Comparison of ENCODE assay signal across 28 cellular contexts in the genomic region with DNA sequence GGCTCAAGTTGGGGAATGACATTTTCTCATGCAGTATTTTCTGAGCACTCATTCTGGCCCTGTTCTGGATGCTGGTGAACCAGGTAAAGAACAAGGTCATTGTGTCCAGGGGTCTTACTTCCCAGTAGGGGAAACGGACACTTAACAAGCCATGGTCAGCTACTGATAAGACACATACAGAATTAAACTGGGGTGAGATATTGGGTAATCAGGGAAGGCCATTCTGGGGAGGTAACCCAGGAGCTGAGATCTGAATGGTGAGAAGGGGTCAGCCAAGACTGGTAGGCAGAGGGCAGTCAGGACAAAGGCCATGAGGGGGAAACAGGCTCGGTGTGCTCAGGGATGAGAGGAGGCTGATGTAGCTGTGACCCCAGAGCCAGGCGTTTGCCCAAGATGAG. TPM values are rescaled to one million over a fixed set of nuclear protein-coding genes. Genes with fewer than 3 reads are reported as not detected.
DNase-seq lines count a peak whose midpoint lies in the region; ATAC-seq and TF ChIP-seq lines count a peak whose summit lies in the region.
"Had no signal": no experiment of that assay in that cellular context is flagged by ENCODE, and none has a peak within 500 bp of the region (broad histone marks: within the 10 kb centered on the region; RNA-seq: fewer than 3 reads in every experiment).

No MANE protein-coding gene starts in this region.

- CTCF ChIA-PET in CD8-positive, alpha-beta T cell (lab: Charles Lee) = interaction anchor here (0.5 to 1.8 kb wide), 4 partner anchors 25 to 75 kb away, joined by 3 to 4 read pairs (median 3); no protein-coding TSS in a partner anchor
- CTCF ChIA-PET in activated CD8-positive, alpha-beta T cell treated with anti-CD3 and anti-CD28 coated beads for 36 hours (lab: Charles Lee) = interaction anchor here (0.6 to 1.4 kb wide), 3 partner anchors 22 to 234 kb away, joined by 3 read pairs; no protein-coding TSS in a partner anchor
- CTCF ChIA-PET in OCI-LY7 (lab: Charles Lee; ENCODE audit: unreplicated experiment) = no interaction called here

- H3K79me2 ChIP-seq in OCI-LY7 (ENCODE audit: insufficient read depth, low read depth, low read length) = no peaks in the 10 kb centered on the region

- H3K9me3 Mint-ChIP-seq in CD8-positive, alpha-beta T cell = no peaks in the 10 kb centered on the region
- no peaks in the 10 kb centered on the region for H3K9me3 Mint-ChIP-seq in activated CD8-positive, alpha-beta T cell treated with anti-CD3 and anti-CD28 coated beads for 36 hours
- H3K9me3 Mint-ChIP-seq: activated naive CD4-positive, alpha-beta T cell treated with anti-CD3 and anti-CD28 coated beads, Interleukin-2, amount 10 ng/mL, durations not matched to agents 7 days and 5 days; central memory CD8-positive, alpha-beta T cell; mesothelial cell of epicardium; naive thymus-derived CD4-positive, alpha-beta T cell; T-helper 1 cell treated with Interleukin-12 subunit alpha and Interleukin-12 subunit beta and Interleukin-4 antibody, amounts not matched to agents 30 μg/mL and 1 μg/mL, for 36 hours had no signal

- no peaks in the 10 kb centered on the region for H3K9me2 ChIP-seq in OCI-LY7 (ENCODE audit: insufficient read depth, low read length)
- H3K9me2 ChIP-seq: SK-N-SH had no signal

- H3K36me3 Mint-ChIP-seq in CD8-positive, alpha-beta T cell = peaks cover 50% of the 10 kb centered on the region
- peaks cover 39% of the 10 kb centered on the region for H3K36me3 Mint-ChIP-seq in activated CD8-positive, alpha-beta T cell treated with anti-CD3 and anti-CD28 coated beads for 36 hours (ENCODE audit: low read depth)

- peaks cover 3% of the 10 kb centered on the region for H3K4me1 Mint-ChIP-seq in CD8-positive, alpha-beta T cell (ENCODE audit: low read depth)
- H3K4me1 Mint-ChIP-seq in activated CD8-positive, alpha-beta T cell treated with anti-CD3 and anti-CD28 coated beads for 36 hours (ENCODE audit: low read depth) = peaks cover 53% of the 10 kb centered on the region
- H3K4me1 Mint-ChIP-seq: mesothelial cell of epicardium had no signal

- BruUV-seq in OCI-LY7 (replicated peaks; lab: Mats Ljungman, UMichigan) = no TSS peak

- ATAC-seq in CD8-positive, alpha-beta T cell = no peak
- no peak for ATAC-seq in activated CD8-positive, alpha-beta T cell treated with anti-CD3 and anti-CD28 coated beads for 36 hours
- ATAC-seq: activated CD4-positive, alpha-beta T cell treated with anti-CD3 and anti-CD28 coated beads for 36 hours; gastroesophageal sphincter; naive thymus-derived CD4-positive, alpha-beta T cell had no signal

- no peaks in the 10 kb centered on the region for H4K20me1 ChIP-seq in OCI-LY7 (ENCODE audit: insufficient read depth, low read length)

- intact Hi-C loops in CD8-positive, alpha-beta T cell (cut with DNase I, micrococcal nuclease) = no loop called here
- intact Hi-C loops in activated CD8-positive, alpha-beta T cell treated with anti-CD3 and anti-CD28 coated beads for 36 hours (cut with micrococcal nuclease) = no loop called here
- intact Hi-C loops in dorsolateral prefrontal cortex (cut with DNase I) = no loop called here
- intact Hi-C loops in OCI-LY7 (cut with micrococcal nuclease; ENCODE audit: unreplicated experiment) = no loop called here

- no peak overlapping the region for H3K27ac ChIP-seq in CD8-positive, alpha-beta T cell (ENCODE audit: low read depth, low read length)
- H3K27ac ChIP-seq in dorsolateral prefrontal cortex = peak overlapping the region in 48 of 59 donors; percentile 2 to 82 (median 54)
- peak overlapping the region; percentile 19 for H3K27ac ChIP-seq in neutrophil
- H3K27ac ChIP-seq in OCI-LY7 (ENCODE audit: low read depth, low read length, poor library complexity, severe bottlenecking) = no peak overlapping the region
- H3K27ac ChIP-seq: C4-2B, gastroesophageal sphincter, HL-60, pancreas, right atrium auricular region, vagina had no signal

- POLR2A ChIA-PET in CD8-positive, alpha-beta T cell (lab: Charles Lee) = no interaction called here
- POLR2A ChIA-PET in activated CD8-positive, alpha-beta T cell treated with anti-CD3 and anti-CD28 coated beads for 36 hours (lab: Charles Lee) = interaction anchor here (0.6 to 1.2 kb wide), 3 partner anchors 10 to 75 kb away, joined by 3 read pairs; no protein-coding TSS in a partner anchor
- POLR2A ChIA-PET in OCI-LY7 (lab: Charles Lee) = no interaction called here

- H3K4me1 ChIP-seq in CD8-positive, alpha-beta T cell (ENCODE audit: insufficient read depth, low read length) = no peaks in the 10 kb centered on the region
- H3K4me1 ChIP-seq in neutrophil (ENCODE audit: control insufficient read depth in 1 of 2, insufficient read depth in 1 of 2, low read depth in 1 of 2, low read length in 1 of 2) (no peaks in the 10 kb centered on the region), OCI-LY7 (ENCODE audit: insufficient read depth, low read length, poor library complexity, severe bottlenecking) (peaks cover 7% of the 10 kb centered on the region)
- H3K4me1 ChIP-seq: pancreas, vagina had no signal

- H3K27ac Mint-ChIP-seq in CD8-positive, alpha-beta T cell = peak overlapping the region; percentile 41
- H3K27ac Mint-ChIP-seq in activated CD8-positive, alpha-beta T cell treated with anti-CD3 and anti-CD28 coated beads for 36 hours = peak overlapping the region; percentile 73
- H3K27ac Mint-ChIP-seq: mesothelial cell of epicardium had no signal

- H3K27me3 Mint-ChIP-seq in CD8-positive, alpha-beta T cell (ENCODE audit: low read depth) = no peaks in the 10 kb centered on the region
- no peaks in the 10 kb centered on the region for H3K27me3 Mint-ChIP-seq in activated CD8-positive, alpha-beta T cell treated with anti-CD3 and anti-CD28 coated beads for 36 hours
- H3K27me3 Mint-ChIP-seq: activated CD4-positive, alpha-beta T cell treated with anti-CD3 and anti-CD28 coated beads for 36 hours; activated naive CD4-positive, alpha-beta T cell treated with anti-CD3 and anti-CD28 coated beads, Interleukin-2, amount 10 ng/mL, durations not matched to agents 7 days and 5 days; central memory CD8-positive, alpha-beta T cell; naive thymus-derived CD4-positive, alpha-beta T cell had no signal

- no peak for TF ChIP-seq CTCF in CD8-positive, alpha-beta T cell (IDR thresholded peaks at IDR 0.05)
- TF ChIP-seq CTCF in activated CD8-positive, alpha-beta T cell treated with anti-CD3 and anti-CD28 coated beads for 36 hours (IDR thresholded peaks at IDR 0.05) = no peak
- TF ChIP-seq CTCF in dorsolateral prefrontal cortex (IDR thresholded peaks at IDR 0.05 in 54 of 56, conservative IDR thresholded peaks at IDR 0.05 in 2 of 56; ENCODE audit: low read depth in 1 of 56, partially characterized antibody in 56 of 56) = no peak
- no peak for TF ChIP-seq CTCF in neutrophil (IDR thresholded peaks at IDR 0.05)
- TF ChIP-seq CTCF in OCI-LY7 (conservative IDR thresholded peaks at IDR 0.05; ENCODE audit: low read length) = no peak

- no peaks in the 10 kb centered on the region for H3K9me3 ChIP-seq in CD8-positive, alpha-beta T cell (ENCODE audit: low read length)
- no peaks in the 10 kb centered on the region for H3K9me3 ChIP-seq in neutrophil
- H3K9me3 ChIP-seq in OCI-LY7 (ENCODE audit: low read length) = no peaks in the 10 kb centered on the region
- H3K9me3 ChIP-seq: gastroesophageal sphincter, pancreas, right atrium auricular region, SK-N-SH, vagina had no signal

- H3K4me3 Mint-ChIP-seq in CD8-positive, alpha-beta T cell = no peak overlapping the region
- no peak overlapping the region for H3K4me3 Mint-ChIP-seq in activated CD8-positive, alpha-beta T cell treated with anti-CD3 and anti-CD28 coated beads for 36 hours
- H3K4me3 Mint-ChIP-seq: activated CD4-positive, alpha-beta T cell treated with anti-CD3 and anti-CD28 coated beads for 36 hours; activated naive CD4-positive, alpha-beta T cell treated with anti-CD3 and anti-CD28 coated beads, Interleukin-2, amount 10 ng/mL, durations not matched to agents 7 days and 5 days; central memory CD8-positive, alpha-beta T cell; mesothelial cell of epicardium; naive thymus-derived CD4-positive, alpha-beta T cell; T-helper 1 cell treated with Interleukin-12 subunit alpha and Interleukin-12 subunit beta and Interleukin-4 antibody, amounts not matched to agents 30 μg/mL and 1 μg/mL, for 36 hours had no signal

- H3K4me3 ChIP-seq in CD8-positive, alpha-beta T cell (ENCODE audit: low read depth, low read length) = no peak overlapping the region
- no peak overlapping the region for H3K4me3 ChIP-seq in dorsolateral prefrontal cortex
- no peak overlapping the region for H3K4me3 ChIP-seq in neutrophil (ENCODE audit: low read depth in 1 of 2, low read length in 1 of 2)
- H3K4me3 ChIP-seq in OCI-LY7 (ENCODE audit: low read depth, low read length, poor library complexity, severe bottlenecking) = no peak overlapping the region
- H3K4me3 ChIP-seq: gastroesophageal sphincter, pancreas, right atrium auricular region, vagina had no signal

- no peak overlapping the region for H2AFZ ChIP-seq in OCI-LY7 (ENCODE audit: low read length)

- H3K27me3 ChIP-seq in CD8-positive, alpha-beta T cell (ENCODE audit: insufficient read depth, low read length) = no peaks in the 10 kb centered on the region
- H3K27me3 ChIP-seq in dorsolateral prefrontal cortex = no peaks in the 10 kb centered on the region
- no peaks in the 10 kb centered on the region for H3K27me3 ChIP-seq in neutrophil
- H3K27me3 ChIP-seq: gastroesophageal sphincter, pancreas, right atrium auricular region, vagina had no signal

- peaks cover 39% of the 10 kb centered on the region for H3K36me3 ChIP-seq in CD8-positive, alpha-beta T cell (ENCODE audit: insufficient read depth, low read length)
- peaks cover 70% of the 10 kb centered on the region for H3K36me3 ChIP-seq in neutrophil
- peaks cover 48% of the 10 kb centered on the region for H3K36me3 ChIP-seq in OCI-LY7 (ENCODE audit: insufficient read depth, low read length)
- H3K36me3 ChIP-seq: right atrium auricular region, vagina had no signal

- no peak overlapping the region for H3K4me2 ChIP-seq in OCI-LY7 (ENCODE audit: low read length)
- H3K4me2 ChIP-seq: SK-N-SH had no signal

- no peak for DNase-seq in CD8-positive, alpha-beta T cell
- no peak for DNase-seq in activated CD8-positive, alpha-beta T cell treated with anti-CD3 and anti-CD28 coated beads for 36 hours
- DNase-seq in dorsolateral prefrontal cortex = no peak
- DNase-seq in kidney tubule cell (ENCODE audit: low spot score) = no peak
- DNase-seq in NCI-H446 treated with DMSO at 0.1 percent for 48 hours (lab: John Stamatoyannopoulos, UW) = no peak
- no peak for DNase-seq in OCI-LY7 (ENCODE audit: low spot score)
- DNase-seq in stimulated activated CD4-positive, alpha-beta T cell treated with anti-CD3 and anti-CD28 coated beads, Interleukin-1b, Interleukin-23, amount 100 ng/mL, for 48 hours = no peak
- DNase-seq: activated CD4-positive, alpha-beta T cell treated with anti-CD3 and anti-CD28 coated beads for 36 hours; activated naive CD4-positive, alpha-beta T cell treated with anti-CD3 and anti-CD28 coated beads, Interleukin-2, amount 10 ng/mL, durations not matched to agents 7 days and 5 days; dermis blood vessel endothelial cell; Karpas-422; naive thymus-derived CD4-positive, alpha-beta T cell; NCI-H1436 treated with DMSO at 0.1 percent for 48 hours; NCI-H2107; NCI-H82; SK-N-SH; stimulated activated CD4-positive, alpha-beta T cell treated with anti-CD3 and anti-CD28 coated beads, Interleukin-4, amount 100 ng/mL, for 1 hour; stimulated activated naive CD4-positive, alpha-beta T cell treated with Interleukin-2 at 50 U/mL for 16 hours had no signal

RNA-seq across cellular contexts. Expression of gene RPS6KA1, which starts 45.8 kb away (rescaled TPM):
- 10 to 100 TPM; 25.8 to 30.3 TPM for total RNA-seq in CD8-positive, alpha-beta T cell
- total RNA-seq in activated CD8-positive, alpha-beta T cell treated with anti-CD3 and anti-CD28 coated beads for 36 hours = 100 to 1,000 TPM; 139 TPM
- 10 to 100 TPM; 11.3 to 46.0 (median 22.5) TPM for total RNA-seq in dorsolateral prefrontal cortex
- 54.1 and 72.2 TPM in 2 replicates for total RNA-seq in OCI-LY7 (2014; rRNA removed; shearing (Covaris generic))
- 83.3 and 91.0 TPM in 2 replicates for total RNA-seq in OCI-LY7 (2022)

Comparison
In these comparisons a context has a peak if more than half of its experiments do, and no peak if none do; other contexts are left out.
1. H3K27ac ChIP-seq: peak in dorsolateral prefrontal cortex (48 of 59) and neutrophil (single experiment); none in CD8-positive, alpha-beta T cell (single experiment) and OCI-LY7 (single experiment).